17 cellular contexts compared by ENCODE assay signal in genomic region chr1:16061255-16061654, GRCh38. TPM values are rescaled to one million over a fixed set of nuclear protein-coding genes. Genes with fewer than 3 reads are reported as not detected.
DNase-seq lines count a peak whose midpoint lies in the region; ATAC-seq lines count a peak whose summit lies in the region.
"Had no signal": no experiment of that assay in that cellular context is flagged by ENCODE, and none has a peak within 500 bp of the region (broad histone marks: within the 10 kb centered on the region; RNA-seq: fewer than 3 reads in every experiment).

No MANE protein-coding gene starts in this region.

- peak overlapping the region; percentile 19 for H3K18ac ChIP-seq in neuronal stem cell (ENCODE audit: low read length)

- H3K4me3 ChIP-seq in neuronal stem cell (ENCODE audit: low read length in 2 of 2), result no peak overlapping the region
- H3K4me3 ChIP-seq: BLaER1 treated with 17β-estradiol and CSF1 and Interleukin-3, amounts not matched to agents 10 nM and 100 nM had no signal

- peaks cover 11 to 15% of the 10 kb centered on the region in 2 donors for H3K4me1 ChIP-seq in neuronal stem cell (ENCODE audit: control insufficient read depth in 2 of 2, insufficient read depth in 1 of 2, low read depth in 1 of 2, low read length in 2 of 2)

- H2BK12ac ChIP-seq in neuronal stem cell (ENCODE audit: low read length), result no peak overlapping the region

- H3K9me3 ChIP-seq in neuronal stem cell (replicated peaks in 1 of 2; ENCODE audit: control insufficient read depth in 2 of 2, insufficient read depth in 1 of 2, low read depth in 1 of 2, low read length in 2 of 2), result no peaks in the 10 kb centered on the region
- H3K9me3 ChIP-seq: BLaER1 treated with 17β-estradiol and CSF1 and Interleukin-3, amounts not matched to agents 10 nM and 100 nM had no signal

- DNase-seq in NCI-H345 (lab: John Stamatoyannopoulos, UW) (peak; percentile 27), NCI-H345 treated with DMSO at 0.1 percent for 48 hours (lab: John Stamatoyannopoulos, UW; ENCODE audit: unreplicated experiment) (no peak), NCI-H526 treated with DMSO at 0.1 percent for 48 hours (lab: John Stamatoyannopoulos, UW) (peak; percentile 25), neuronal stem cell (ENCODE audit: low spot score) (no peak), NCI-H1092 treated with DMSO at 0.1 percent for 48 hours (lab: John Stamatoyannopoulos, UW) (no peak)
- no peak for DNase-seq in effector CD4-positive, alpha-beta T cell
- DNase-seq in stimulated activated CD8-positive, alpha-beta memory T cell treated with anti-CD3 and anti-CD28 coated beads, Interleukin-4, amount 100 ng/mL, for 48 hours, result no peak
- DNase-seq: ACHN; Calu3; CD4-positive, CD25-positive, alpha-beta regulatory T cell; DMS 273 treated with DMSO at 0.1 percent for 48 hours; DMS79 treated with DMSO at 0.1 percent for 48 hours; EL; GOT3; H9 had no signal

- no peak overlapping the region for H3K9ac ChIP-seq in neuronal stem cell (ENCODE audit: low read depth, low read length, poor library complexity)
- H3K9ac ChIP-seq: BLaER1 treated with 17β-estradiol and CSF1 and Interleukin-3, amounts not matched to agents 10 nM and 100 nM had no signal

- no peak overlapping the region for H3K23ac ChIP-seq in neuronal stem cell (ENCODE audit: low read depth, low read length, poor library complexity)

- peaks cover 0 to 31% (median 0%) of the 10 kb centered on the region in 3 experiments for H3K27me3 ChIP-seq in neuronal stem cell (ENCODE audit: control insufficient read depth in 3 of 3, insufficient read depth in 3 of 3, low read depth in 1 of 3, low read length in 3 of 3)

- H3K27ac ChIP-seq in neuronal stem cell (replicated peaks; ENCODE audit: low read length), result no peak overlapping the region
- H3K27ac ChIP-seq: BLaER1 treated with 17β-estradiol and CSF1 and Interleukin-3, amounts not matched to agents 10 nM and 100 nM had no signal

- H4K91ac ChIP-seq in neuronal stem cell (ENCODE audit: low read depth, low read length, poor library complexity), result no peak overlapping the region

- H2BK5ac ChIP-seq in neuronal stem cell (ENCODE audit: low read length), result no peak overlapping the region

- no peak overlapping the region for H4K8ac ChIP-seq in neuronal stem cell (ENCODE audit: low read depth, low read length)

- H3K4me2 ChIP-seq in neuronal stem cell (ENCODE audit: insufficient read depth, low read length, poor library complexity, severe bottlenecking), result no peak overlapping the region

- H3K4ac ChIP-seq in neuronal stem cell (ENCODE audit: low read length), result no peak overlapping the region

- peak overlapping the region; percentile 58 for H2BK15ac ChIP-seq in neuronal stem cell (ENCODE audit: low read length)

- no peak overlapping the region for H3K14ac ChIP-seq in neuronal stem cell (ENCODE audit: low read length)

- H2AFZ ChIP-seq in neuronal stem cell (ENCODE audit: low read length), result no peak overlapping the region

- H2AK5ac ChIP-seq in neuronal stem cell (ENCODE audit: low read depth, low read length), result no peak overlapping the region

- H3K79me1 ChIP-seq in neuronal stem cell (ENCODE audit: low read depth, low read length), result no peaks in the 10 kb centered on the region

- no peak overlapping the region for H2BK120ac ChIP-seq in neuronal stem cell (ENCODE audit: low read depth, low read length)

- no CpG with 5 or more reads among the region's 3 CpGs for WGBS in neuronal stem cell (ENCODE audit: extremely low coverage in 2 of 2, insufficient read length in 2 of 2, insufficient replicate concordance in 1 of 2), 2 donors

- no peaks in the 10 kb centered on the region for H3K36me3 ChIP-seq in neuronal stem cell (replicated peaks in 1 of 2; ENCODE audit: control insufficient read depth in 2 of 2, insufficient read depth in 2 of 2, low read length in 2 of 2)
- H3K36me3 ChIP-seq: BLaER1 treated with 17β-estradiol and CSF1 and Interleukin-3, amounts not matched to agents 10 nM and 100 nM had no signal

- no peak for ATAC-seq in GM21576 (IDR thresholded peaks at IDR 0.05; ENCODE audit: unreplicated experiment)

RNA-seq across cellular contexts. Expression of gene FAM131C, which starts 12.2 kb away (rescaled TPM):
- 8.9 TPM for polyA plus RNA-seq in neuronal stem cell (2013, experiment 1 of 2)
- polyA plus RNA-seq in neuronal stem cell (2013, experiment 2 of 2), result 9.1 TPM

RNA-seq across cellular contexts. Expression of gene CLCNKB, which starts 17.7 kb away (rescaled TPM):
- polyA plus RNA-seq in neuronal stem cell (2013, experiment 1 of 2), result 2.9 TPM
- 2.7 TPM for polyA plus RNA-seq in neuronal stem cell (2013, experiment 2 of 2)
- polyA plus RNA-seq: CD4-positive, CD25-positive, alpha-beta regulatory T cell had no signal

RNA-seq across cellular contexts. Expression of gene CLCNKA, which starts 39.4 kb away (rescaled TPM):
- 0.13 TPM for polyA plus RNA-seq in neuronal stem cell (2013, experiment 1 of 2)
- 0.08 TPM for polyA plus RNA-seq in neuronal stem cell (2013, experiment 2 of 2)
- polyA plus RNA-seq: CD4-positive, CD25-positive, alpha-beta regulatory T cell had no signal

RNA-seq across cellular contexts. Expression of gene HSPB7, which starts 43.4 kb away (rescaled TPM):
- polyA plus RNA-seq in neuronal stem cell (2013, experiment 1 of 2), result not detected
- polyA plus RNA-seq in neuronal stem cell (2013, experiment 2 of 2), result not detected
- polyA plus RNA-seq: CD4-positive, CD25-positive, alpha-beta regulatory T cell had no signal

RNA-seq across cellular contexts. Expression of gene SRARP, which starts 57.2 kb away (rescaled TPM):
- polyA plus RNA-seq in neuronal stem cell (2013, experiment 1 of 2), result not detected
- not detected for polyA plus RNA-seq in neuronal stem cell (2013, experiment 2 of 2)
- polyA plus RNA-seq: CD4-positive, CD25-positive, alpha-beta regulatory T cell had no signal

Comparison
In these comparisons a context has a peak if more than half of its experiments do, and no peak if none do; other contexts are left out.
1. DNase-seq: peak in NCI-H345 (single experiment) and NCI-H526 treated with DMSO at 0.1 percent for 48 hours (single experiment); none in NCI-H345 treated with DMSO at 0.1 percent for 48 hours (single experiment), neuronal stem cell (single experiment), NCI-H1092 treated with DMSO at 0.1 percent for 48 hours (single experiment), effector CD4-positive, alpha-beta T cell (single experiment) and stimulated activated CD8-positive, alpha-beta memory T cell treated with anti-CD3 and anti-CD28 coated beads, Interleukin-4, amount 100 ng/mL, for 48 hours (single experiment).